Comparison of ENCODE assay signal across 8 cellular contexts in genomic region chr16:11345040-11345862, GRCh38. TPM values are rescaled to one million over a fixed set of nuclear protein-coding genes. Genes with fewer than 3 reads are reported as not detected.
DNase-seq lines count a peak whose midpoint lies in the region; ATAC-seq and TF ChIP-seq lines count a peak whose summit lies in the region.

RMI2 (plus strand) TSS chr16:11345459; CDS start chr16:11345472, 13 bp downstream.

- ATAC-seq in GM19023 (IDR thresholded peaks at IDR 0.05; ENCODE audit: unreplicated experiment) (peak; percentile 99), HG03196 (IDR thresholded peaks at IDR 0.05; ENCODE audit: unreplicated experiment) (peak; percentile 91)

- intact Hi-C loops in spleen (cut with DNase I; ENCODE audit: low total_unique reads) = no loop called here

- TF ChIP-seq POLR2A in spleen (IDR thresholded peaks at IDR 0.05) = peak in 1 of 3 donors; percentile 5

- peak within 1 kb of the TSS; percentile 81 to 89 (median 86) for H3K4me3 Mint-ChIP-seq in immature natural killer cell

- H3K4me1 ChIP-seq in spleen = peaks cover 10 to 55% (median 36%) of the 10 kb centered on the region in 6 donors

- H3K4me3 ChIP-seq in AG09309 (ENCODE audit: control insufficient read depth, low read depth, low read length) = peak within 1 kb of the TSS; percentile 62
- H3K4me3 ChIP-seq in WI38 (ENCODE audit: low read depth, low read length) = peak within 1 kb of the TSS; percentile 69
- H3K4me3 ChIP-seq in cardiac fibroblast (replicated peaks in 1 of 2; ENCODE audit: low read depth in 2 of 2, low read length in 2 of 2) = peak within 1 kb of the TSS; percentile 57 to 67
- H3K4me3 ChIP-seq in spleen = peak within 1 kb of the TSS; percentile 36 to 91 (median 65)

- H3K9me3 ChIP-seq in spleen = no peaks in the 10 kb centered on the region

- no peaks in the 10 kb centered on the region for H3K36me3 ChIP-seq in spleen

- H3K4me1 Mint-ChIP-seq in immature natural killer cell = peaks cover 7 to 8% of the 10 kb centered on the region in 2 donors

- H3K9me3 Mint-ChIP-seq in immature natural killer cell = no peaks in the 10 kb centered on the region

- peak within 1 kb of the TSS in 5 of 8 donors; percentile 59 to 74 (median 65) for H3K27ac ChIP-seq in spleen

- H3K36me3 Mint-ChIP-seq in immature natural killer cell = no peaks in the 10 kb centered on the region

- peak within 1 kb of the TSS in 4 of 6 donors; percentile 17 to 46 (median 26) for H3K27ac Mint-ChIP-seq in immature natural killer cell

- H3K27me3 Mint-ChIP-seq in immature natural killer cell (ENCODE audit: low read depth in 3 of 3) = peaks cover 5 to 11% (median 10%) of the 10 kb centered on the region in 3 donors

- no peak for DNase-seq in AG09309 (ENCODE audit: low read depth)
- peak; percentile 91 for DNase-seq in NCI-H226
- peak; percentile 96 to 97 for DNase-seq in cardiac fibroblast (ENCODE audit: low read depth in 2 of 2)
- DNase-seq in immature natural killer cell = peak; percentile 94 to 95 (median 94)
- peak; percentile 97 for DNase-seq in spleen

- no peaks in the 10 kb centered on the region for H3K27me3 ChIP-seq in spleen (replicated peaks in 1 of 7)

- 0 to 1% (median 0%) methylated on average over 36 to 82 of the region's 82 CpGs for WGBS in spleen, 5 donors

- TF ChIP-seq CTCF in AG09309 (IDR thresholded peaks at IDR 0.05; ENCODE audit: control insufficient read depth, insufficient read depth, low read depth, low read length, missing control alignments) (no peak), WI38 (IDR thresholded peaks at IDR 0.05; ENCODE audit: low read depth, low read length) (no peak), cardiac fibroblast (IDR thresholded peaks at IDR 0.05; ENCODE audit: low read depth, low read length) (no peak), spleen (IDR thresholded peaks at IDR 0.05 in 8 of 11, conservative IDR thresholded peaks at IDR 0.05 in 3 of 11) (peak in 1 of 11 experiments; percentile 39)

RNA-seq across cellular contexts. Expression of gene RMI2, which starts in this region (rescaled TPM):
- 1 to 10 TPM; 1.6 to 5.5 (median 5.2) TPM for polyA plus RNA-seq in immature natural killer cell
- total RNA-seq in spleen = 1 to 10 TPM; 2.4 to 5.7 (median 3.7) TPM
- polyA plus RNA-seq in spleen = 10 to 100 TPM in 1 of 3 donors, 1 to 10 TPM in 2; 4.4 to 23.6 (median 5.8) TPM
